In the genomic region with DNA sequence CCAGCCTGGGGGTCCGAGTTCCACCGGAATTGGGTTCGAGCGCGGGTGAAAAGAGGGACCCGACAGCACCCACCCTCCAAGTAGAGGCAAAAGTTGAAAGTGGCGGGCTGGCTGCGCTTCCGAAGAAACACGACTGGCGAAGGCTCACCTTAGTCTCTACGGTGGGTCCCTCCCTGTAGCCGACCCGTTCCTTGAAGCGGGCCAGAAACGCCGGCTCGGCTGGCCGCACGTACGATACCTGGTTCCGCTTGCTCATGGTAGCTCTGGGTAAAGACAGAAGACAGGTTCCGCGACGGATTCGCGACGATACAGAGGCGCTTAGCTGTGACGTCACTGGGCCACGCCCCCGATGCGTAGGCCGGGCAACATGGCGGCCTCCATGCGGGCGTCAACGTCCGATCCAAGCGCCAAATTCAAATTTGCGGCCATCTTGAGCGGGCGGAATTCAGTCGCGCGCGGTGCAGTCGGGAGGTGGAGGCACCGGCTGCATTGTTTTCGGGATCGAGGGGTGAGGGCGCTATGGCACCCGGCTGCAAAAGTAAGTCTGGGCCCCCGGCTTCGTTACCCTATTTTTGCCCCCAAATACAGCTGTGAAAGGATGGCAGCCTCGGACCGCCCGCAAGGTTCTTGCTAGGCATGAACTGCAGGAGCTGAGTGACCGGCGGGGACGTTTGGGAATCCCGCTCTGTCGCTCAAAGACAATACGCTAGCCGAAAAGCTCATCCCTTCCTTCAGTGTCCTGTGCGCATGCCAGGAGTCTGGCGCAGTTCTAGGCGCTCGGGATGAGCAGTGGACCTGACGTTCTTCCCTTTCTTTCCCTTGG, we compare ENCODE assay signal across 8 cellular contexts.
DNase-seq lines count a peak whose midpoint lies in the region; ATAC-seq and TF ChIP-seq lines count a peak whose summit lies in the region.

A gene (minus strand): TSS at position 273 of the 823 bp plus-strand sequence. CDS start 17 bp downstream, at position 256.
A gene with protein sequence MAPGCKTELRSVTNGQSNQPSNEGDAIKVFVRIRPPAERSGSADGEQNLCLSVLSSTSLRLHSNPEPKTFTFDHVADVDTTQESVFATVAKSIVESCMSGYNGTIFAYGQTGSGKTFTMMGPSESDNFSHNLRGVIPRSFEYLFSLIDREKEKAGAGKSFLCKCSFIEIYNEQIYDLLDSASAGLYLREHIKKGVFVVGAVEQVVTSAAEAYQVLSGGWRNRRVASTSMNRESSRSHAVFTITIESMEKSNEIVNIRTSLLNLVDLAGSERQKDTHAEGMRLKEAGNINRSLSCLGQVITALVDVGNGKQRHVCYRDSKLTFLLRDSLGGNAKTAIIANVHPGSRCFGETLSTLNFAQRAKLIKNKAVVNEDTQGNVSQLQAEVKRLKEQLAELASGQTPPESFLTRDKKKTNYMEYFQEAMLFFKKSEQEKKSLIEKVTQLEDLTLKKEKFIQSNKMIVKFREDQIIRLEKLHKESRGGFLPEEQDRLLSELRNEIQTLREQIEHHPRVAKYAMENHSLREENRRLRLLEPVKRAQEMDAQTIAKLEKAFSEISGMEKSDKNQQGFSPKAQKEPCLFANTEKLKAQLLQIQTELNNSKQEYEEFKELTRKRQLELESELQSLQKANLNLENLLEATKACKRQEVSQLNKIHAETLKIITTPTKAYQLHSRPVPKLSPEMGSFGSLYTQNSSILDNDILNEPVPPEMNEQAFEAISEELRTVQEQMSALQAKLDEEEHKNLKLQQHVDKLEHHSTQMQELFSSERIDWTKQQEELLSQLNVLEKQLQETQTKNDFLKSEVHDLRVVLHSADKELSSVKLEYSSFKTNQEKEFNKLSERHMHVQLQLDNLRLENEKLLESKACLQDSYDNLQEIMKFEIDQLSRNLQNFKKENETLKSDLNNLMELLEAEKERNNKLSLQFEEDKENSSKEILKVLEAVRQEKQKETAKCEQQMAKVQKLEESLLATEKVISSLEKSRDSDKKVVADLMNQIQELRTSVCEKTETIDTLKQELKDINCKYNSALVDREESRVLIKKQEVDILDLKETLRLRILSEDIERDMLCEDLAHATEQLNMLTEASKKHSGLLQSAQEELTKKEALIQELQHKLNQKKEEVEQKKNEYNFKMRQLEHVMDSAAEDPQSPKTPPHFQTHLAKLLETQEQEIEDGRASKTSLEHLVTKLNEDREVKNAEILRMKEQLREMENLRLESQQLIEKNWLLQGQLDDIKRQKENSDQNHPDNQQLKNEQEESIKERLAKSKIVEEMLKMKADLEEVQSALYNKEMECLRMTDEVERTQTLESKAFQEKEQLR (N-terminal part only) (plus strand): TSS at position 448 of the 823 bp plus-strand sequence. CDS start 72 bp downstream, at position 520.

- TF ChIP-seq POLR2A in GM19193 (IDR thresholded peaks at IDR 0.05; ENCODE audit: extremely low read depth, insufficient read depth, insufficient read length), result peak; percentile 80

- no peak for TF ChIP-seq CTCF in choroid plexus epithelial cell (conservative IDR thresholded peaks at IDR 0.05; ENCODE audit: low read depth, low read length)

- peak; percentile 96 to 97 for DNase-seq in AML-193 (lab: John Stamatoyannopoulos, UW)
- peak; percentile 77 for DNase-seq in NCI-H510A (lab: John Stamatoyannopoulos, UW)
- peak; percentile 97 to 98 for DNase-seq in activated CD4-positive, alpha-beta T cell treated with anti-CD3 and anti-CD28 coated beads for 24 hours (ENCODE audit: low read depth in 2 of 2)
- DNase-seq in choroid plexus epithelial cell (ENCODE audit: low read depth), result peak; percentile 97
- peak; percentile 80 for DNase-seq in kidney glomerular epithelial cell (lab: John Stamatoyannopoulos, UW)
- DNase-seq in stimulated activated CD4-positive, alpha-beta T cell treated with anti-CD3 and anti-CD28 coated beads, Interleukin-1b, Interleukin-23, amount 100 ng/mL, for 1 hour (ENCODE audit: low read depth in 2 of 2), result peak; percentile 93 to 99

- H3K4me3 ChIP-seq in choroid plexus epithelial cell (ENCODE audit: low read depth, low read length), result peak within 1 kb of the TSS; percentile 71

- peak; percentile 95 for ATAC-seq in HG03439 (IDR thresholded peaks at IDR 0.05; ENCODE audit: unreplicated experiment)

Comparison
In these comparisons a context has a peak if more than half of its experiments do, and no peak if none do; other contexts are left out.
1. Peak in every context shown above with its lines: DNase-seq, ATAC-seq and H3K4me3 ChIP-seq.